In the genomic region with DNA sequence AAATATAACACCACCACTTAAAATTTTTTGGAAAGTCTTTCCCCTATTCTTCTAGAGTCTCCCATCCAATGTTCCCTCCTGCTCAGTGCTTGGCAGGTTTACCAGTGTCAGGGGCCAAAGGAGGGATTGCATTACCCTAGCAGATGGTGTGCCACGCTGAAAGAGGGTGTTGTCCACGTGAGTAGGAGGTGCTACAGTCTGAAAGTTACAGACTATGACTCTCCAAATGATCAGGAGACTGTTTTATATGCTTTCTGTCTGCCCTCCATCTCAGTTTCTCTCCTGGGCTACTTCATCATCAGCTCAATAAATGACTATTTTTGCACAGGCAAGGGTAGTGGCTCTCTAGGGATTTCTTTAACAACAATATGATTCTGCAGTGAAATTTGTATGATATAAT, we compare ENCODE assay signal across 9 cellular contexts. TPM values are rescaled to one million over a fixed set of nuclear protein-coding genes. Genes with fewer than 3 reads are reported as not detected.
A peak's percentile ranks its signal among the peaks of the same experiment; 100 is the strongest.
DNase-seq lines count a peak whose midpoint lies in the region; ATAC-seq, FAIRE-seq and TF ChIP-seq lines count a peak whose summit lies in the region.
"Had no signal": no experiment of that assay in that cellular context is flagged by ENCODE, and none has a peak within 500 bp of the region (broad histone marks: within the 10 kb centered on the region; RNA-seq: fewer than 3 reads in every experiment).

No MANE protein-coding gene starts in this region.

- no peaks in the 10 kb centered on the region for H3K9me3 ChIP-seq in liver (ENCODE audit: control insufficient read depth in 4 of 4, low read length in 3 of 4)
- H3K9me3 ChIP-seq in HepG2 (ENCODE audit: low read length), result no peaks in the 10 kb centered on the region
- no peaks in the 10 kb centered on the region for H3K9me3 ChIP-seq in ascending aorta
- no peaks in the 10 kb centered on the region for H3K9me3 ChIP-seq in keratinocyte (ENCODE audit: control insufficient read depth, low read depth, low read length)
- no peaks in the 10 kb centered on the region for H3K9me3 ChIP-seq in vagina
- H3K9me3 ChIP-seq in Caco-2, result no peaks in the 10 kb centered on the region

- H3K79me2 ChIP-seq in HepG2 (ENCODE audit: insufficient read depth, low read length) (no peaks in the 10 kb centered on the region), keratinocyte (ENCODE audit: control insufficient read depth, insufficient read depth, low read length) (no peaks in the 10 kb centered on the region)

- TF ChIP-seq POLR2A in HepG2 (IDR thresholded peaks at IDR 0.05; ENCODE audit: insufficient read depth in 1 of 2, low read depth in 2 of 2, low read length in 2 of 2) (no peak), vagina (IDR thresholded peaks at IDR 0.05) (no peak)

- H3K27ac ChIP-seq in liver (ENCODE audit: low read depth in 1 of 2, low read length in 2 of 2) (peak overlapping the region; percentile 91 to 94), HepG2 (ENCODE audit: extremely low read length, insufficient read depth, low read length) (no peak overlapping the region), ascending aorta (peak overlapping the region; percentile 62 to 63), keratinocyte (ENCODE audit: control insufficient read depth, insufficient read depth, low read length) (peak overlapping the region; percentile 91), vagina (peak overlapping the region; percentile 63)

- DNase-seq in HepG2 (ENCODE audit: low spot score) (no peak), ascending aorta (ENCODE audit: low spot score in 2 of 2) (no peak), keratinocyte (ENCODE audit: low read depth, low spot score) (no peak), vagina (ENCODE audit: extremely low spot score in 2 of 2) (no peak), Caco-2 (no peak), NCI-H2081 treated with DMSO at 0.1 percent for 48 hours (lab: John Stamatoyannopoulos, UW) (no peak)
- DNase-seq: hippocampal formation had no signal

- no peak overlapping the region for H3K4me3 Mint-ChIP-seq in Caco-2 (ENCODE audit: unreplicated experiment)

- H3K27me3 ChIP-seq in liver (ENCODE audit: control insufficient read depth in 4 of 4, insufficient read depth in 4 of 4, low read length in 3 of 4) (no peaks in the 10 kb centered on the region), HepG2 (ENCODE audit: control insufficient read depth in 1 of 2, insufficient read depth in 2 of 2, low read length in 2 of 2) (no peaks in the 10 kb centered on the region), ascending aorta (no peaks in the 10 kb centered on the region), keratinocyte (ENCODE audit: control insufficient read depth, extremely low read depth, insufficient read depth, low read length) (no peaks in the 10 kb centered on the region), vagina (no peaks in the 10 kb centered on the region), Caco-2 (replicated peaks; ENCODE audit: control insufficient read depth, insufficient read depth, low read length) (no peaks in the 10 kb centered on the region)

- CTCF ChIA-PET in HepG2 (lab: Yijun Ruan, JAX; ENCODE audit: low intra/inter-chr PET ratio, low total read pairs), result no interaction called here
- CTCF ChIA-PET in Caco-2 (lab: Charles Lee), result no interaction called here

- dilution Hi-C loops in keratinocyte (cut with MboI; ENCODE audit: extremely low pct_ligation_motif_present, low sequenced_read_pairs), result no loop called here

- FAIRE-seq in HepG2 (lab: Jason Lieb, UNC), result no peak
- FAIRE-seq in keratinocyte (lab: Jason Lieb, UNC), result no peak

- peaks cover 16% of the 10 kb centered on the region for H3K36me3 Mint-ChIP-seq in Caco-2 (ENCODE audit: insufficient read depth, unreplicated experiment)

- H3K9ac ChIP-seq in liver (ENCODE audit: low read depth in 1 of 2, low read length in 2 of 2) (peak overlapping the region in 1 of 2 donors; percentile 79), HepG2 (ENCODE audit: insufficient read depth, low read depth, low read length) (no peak overlapping the region), keratinocyte (ENCODE audit: control insufficient read depth, extremely low read depth, insufficient read depth, low read length) (peak overlapping the region; percentile 61)

- intact Hi-C loops in HepG2 (cut with micrococcal nuclease; ENCODE audit: unreplicated experiment), result no loop called here
- intact Hi-C loops in ascending aorta (cut with DNase I), result no loop called here
- intact Hi-C loops in vagina (cut with DNase I), result no loop called here
- intact Hi-C loops in Caco-2 (cut with micrococcal nuclease; ENCODE audit: unreplicated experiment), result no loop called here

- TF ChIP-seq CTCF in liver (IDR thresholded peaks at IDR 0.05; ENCODE audit: low read depth, low read length, missing input control) (no peak), HepG2 (CRISPR knock-in tag; IDR thresholded peaks at IDR 0.05) (no peak), ascending aorta (IDR thresholded peaks at IDR 0.05) (no peak), keratinocyte (optimal IDR thresholded peaks at IDR 0.05 in 1 of 3, IDR thresholded peaks at IDR 0.05 in 1 of 3, conservative IDR thresholded peaks at IDR 0.05 in 1 of 3; ENCODE audit: extremely low read depth in 1 of 3, insufficient read depth in 2 of 3, low read length in 3 of 3) (no peak), vagina (IDR thresholded peaks at IDR 0.05) (no peak), Caco-2 (IDR thresholded peaks at IDR 0.05; ENCODE audit: insufficient read depth in 1 of 2, low read depth in 1 of 2, low read length in 1 of 2, severe bottlenecking in 1 of 2, unreplicated experiment in 1 of 2) (no peak)

- no peaks in the 10 kb centered on the region for H3K9me3 Mint-ChIP-seq in Caco-2 (ENCODE audit: unreplicated experiment)

- H3K27ac Mint-ChIP-seq in Caco-2 (ENCODE audit: unreplicated experiment), result no peak overlapping the region

- TF ChIP-seq RAD21 in liver (IDR thresholded peaks at IDR 0.05) (peak in 1 of 2 donors; percentile 6), HepG2 (CRISPR knock-in tag; IDR thresholded peaks at IDR 0.05) (no peak)

- no peaks in the 10 kb centered on the region for H3K27me3 Mint-ChIP-seq in Caco-2 (ENCODE audit: insufficient read depth, unreplicated experiment)

- peaks cover 5% of the 10 kb centered on the region for H3K4me1 Mint-ChIP-seq in Caco-2 (ENCODE audit: low read depth, unreplicated experiment)

- H3K4me1 ChIP-seq in liver (ENCODE audit: control insufficient read depth in 4 of 4, insufficient read depth in 4 of 4, low read length in 3 of 4) (peaks cover 0 to 29% (median 22%) of the 10 kb centered on the region in 4 donors), HepG2 (ENCODE audit: insufficient read depth, low read length) (no peaks in the 10 kb centered on the region), ascending aorta (peaks cover 3 to 11% of the 10 kb centered on the region in 2 donors), keratinocyte (ENCODE audit: control insufficient read depth, extremely low read depth, insufficient read depth, low read length) (peaks cover 21% of the 10 kb centered on the region), vagina (peaks cover 30% of the 10 kb centered on the region), Caco-2 (no peaks in the 10 kb centered on the region)

- no peak overlapping the region for H2AFZ ChIP-seq in HepG2 (ENCODE audit: low read length)
- no peak overlapping the region for H2AFZ ChIP-seq in keratinocyte (ENCODE audit: control insufficient read depth, low read length)

- POLR2A ChIA-PET in HepG2 (lab: Yijun Ruan, JAX) (no interaction called here), Caco-2 (lab: Charles Lee) (interaction anchor here (0.5 kb wide), 1 partner anchor 118 kb away, joined by 9 read pairs; no protein-coding TSS in a partner anchor)

- H3K36me3 ChIP-seq in liver (ENCODE audit: control insufficient read depth in 4 of 4, insufficient read depth in 3 of 4, low read depth in 1 of 4, low read length in 3 of 4), result peaks cover 0 to 9% (median 3%) of the 10 kb centered on the region in 4 donors
- H3K36me3 ChIP-seq in HepG2 (replicated peaks in 1 of 2; ENCODE audit: control insufficient read depth in 1 of 2, insufficient read depth in 2 of 2, low read length in 2 of 2), result peaks cover 2 to 28% of the 10 kb centered on the region in 2 experiments; a peak in 3 of 5 replicates
- H3K36me3 ChIP-seq in ascending aorta, result peaks cover 15 to 31% of the 10 kb centered on the region in 2 donors
- H3K36me3 ChIP-seq in keratinocyte (ENCODE audit: control insufficient read depth in 2 of 2, extremely low read depth in 1 of 2, insufficient read depth in 2 of 2, low read length in 2 of 2), result peaks cover 3 to 15% of the 10 kb centered on the region in 2 experiments
- peaks cover 0 to 9% of the 10 kb centered on the region in 2 donors for H3K36me3 ChIP-seq in vagina
- H3K36me3 ChIP-seq in Caco-2 (ENCODE audit: control insufficient read depth, insufficient read depth, low read length), result no peaks in the 10 kb centered on the region; the same call in 1 of the 2 replicates

- H4K20me1 ChIP-seq in HepG2 (ENCODE audit: insufficient read depth, low read length) (no peaks in the 10 kb centered on the region), keratinocyte (ENCODE audit: control insufficient read depth, extremely low read depth, insufficient read depth, low read length) (no peaks in the 10 kb centered on the region)

- ATAC-seq in HepG2 (no peak), HG03159 (IDR thresholded peaks at IDR 0.05; ENCODE audit: unreplicated experiment) (no peak)

- 40% methylated on average over 2 of the region's 2 CpGs for WGBS in liver
- 90% methylated on average over 2 of the region's 2 CpGs for WGBS in HepG2 (ENCODE audit: low lambda C conversion rate)

- no TSS peak for BruUV-seq in HepG2 (replicated peaks; lab: Mats Ljungman, UMichigan)
- BruUV-seq in Caco-2 (replicated peaks; lab: Mats Ljungman, UMichigan), result no TSS peak

- TF ChIP-seq EP300 in HepG2 (IDR thresholded peaks at IDR 0.05; ENCODE audit: low read depth in 2 of 2, low read length in 2 of 2), result no peak
- no peak for TF ChIP-seq EP300 in HepG2 (CRISPR knock-in tag; IDR thresholded peaks at IDR 0.05; ENCODE audit: borderline replicate concordance)

- H3K4me2 ChIP-seq in HepG2 (ENCODE audit: low read depth, low read length) (no peak overlapping the region), keratinocyte (ENCODE audit: control insufficient read depth, extremely low read depth, insufficient read depth, low read depth, low read length) (peak overlapping the region; percentile 54)

- H3K4me3 ChIP-seq in liver (ENCODE audit: low read depth in 1 of 3, low read length in 3 of 3), result no peak overlapping the region
- H3K4me3 ChIP-seq in HepG2 (replicated peaks in 1 of 3; ENCODE audit: insufficient read depth in 1 of 3, low read depth in 2 of 3, low read length in 3 of 3), result no peak overlapping the region
- no peak overlapping the region for H3K4me3 ChIP-seq in ascending aorta
- H3K4me3 ChIP-seq in keratinocyte (ENCODE audit: control insufficient read depth in 2 of 3, extremely low read depth in 1 of 3, insufficient read depth in 2 of 3, low read depth in 1 of 3, low read length in 3 of 3), result no peak overlapping the region
- no peak overlapping the region for H3K4me3 ChIP-seq in vagina
- no peak overlapping the region for H3K4me3 ChIP-seq in Caco-2 (ENCODE audit: low read depth, low read length)

- in situ Hi-C loops in HepG2 (cut with HindIII; ENCODE audit: extremely low pct_ligation_motif_present, low pct_unique_long_range_greater_than_20kb), result no loop called here

- H3K9me1 ChIP-seq in keratinocyte (ENCODE audit: control insufficient read depth, extremely low read depth, insufficient read depth, low read length), result peaks cover 3% of the 10 kb centered on the region

RNA-seq across cellular contexts. Expression of gene ANGPTL7, which starts 31.3 kb away (rescaled TPM):
- total RNA-seq in liver, result not detected
- polyA plus RNA-seq in liver, result under 1 TPM; 0.06 to 0.07 TPM
- total RNA-seq in HepG2 (2016; rRNA removed; fragmentation: Illumina TruSeq; extraction: Trizol), result not detected in 2 replicates
- total RNA-seq in HepG2 (2016; cell fraction: cytosol; rRNA removed; fragmentation: Illumina TruSeq; extraction: Trizol; ENCODE audit: low read depth), result not detected in 2 replicates
- not detected in 2 replicates for total RNA-seq in HepG2 (2016; cell fraction: insoluble cytoplasmic fraction; rRNA removed; fragmentation: Illumina TruSeq; extraction: Trizol)
- not detected in 2 replicates for total RNA-seq in HepG2 (2016; cell fraction: membrane; rRNA removed; fragmentation: Illumina TruSeq; extraction: Trizol)
- not detected in 2 replicates for total RNA-seq in HepG2 (2016; cell fraction: nucleus; rRNA removed; fragmentation: Illumina TruSeq; extraction: Trizol)
- not detected in 2 replicates for polyA plus RNA-seq in HepG2 (2011; rRNA removed)
- not detected in 2 replicates for polyA plus RNA-seq in HepG2 (2011; cell fraction: cytosol; rRNA removed)
- not detected in 2 replicates for polyA plus RNA-seq in HepG2 (2011; cell fraction: nucleus; rRNA removed)
- polyA plus RNA-seq in HepG2 (2012), result not detected in 2 replicates
- polyA plus RNA-seq in HepG2 (2016; cell fraction: cytosol; fragmentation: Illumina TruSeq; extraction: Trizol; ENCODE audit: low read depth), result not detected in 2 replicates
- not detected in 2 replicates for polyA plus RNA-seq in HepG2 (2016; cell fraction: insoluble cytoplasmic fraction; fragmentation: Illumina TruSeq; extraction: Trizol; ENCODE audit: low read depth)
- not detected in 2 replicates for polyA plus RNA-seq in HepG2 (2016; cell fraction: membrane; fragmentation: Illumina TruSeq; extraction: Trizol; ENCODE audit: low read depth)
- not detected in 2 replicates for polyA plus RNA-seq in HepG2 (2016; cell fraction: nucleus; fragmentation: Illumina TruSeq; extraction: Trizol; ENCODE audit: insufficient read depth, low read depth)
- not detected in 2 replicates for polyA minus RNA-seq in HepG2 (2011; rRNA and poly(A)+ RNA removed; ENCODE audit: low replicate concordance)
- not detected in 2 replicates for polyA minus RNA-seq in HepG2 (2011; cell fraction: cytosol; rRNA and poly(A)+ RNA removed)
- polyA minus RNA-seq in HepG2 (2011; cell fraction: nucleus; rRNA and poly(A)+ RNA removed), result not detected in 2 replicates
- total RNA-seq in ascending aorta, result 2.0 TPM
- not detected in 3 replicates for polyA plus RNA-seq in keratinocyte
- not detected for polyA plus RNA-seq in keratinocyte (2011; ENCODE audit: low read depth)
- polyA plus RNA-seq in keratinocyte (2011; cell fraction: cytosol; rRNA removed), result not detected in 2 replicates
- not detected in 2 replicates for polyA plus RNA-seq in keratinocyte (2011; cell fraction: nucleus; rRNA removed)
- 0.08 TPM in 1 of 2 replicates, not detected in the other for polyA plus RNA-seq in keratinocyte (2012; ENCODE audit: low replicate concordance)
- not detected in 3 replicates for polyA minus RNA-seq in keratinocyte
- polyA minus RNA-seq in keratinocyte (2011; cell fraction: cytosol; rRNA and poly(A)+ RNA removed), result not detected
- polyA minus RNA-seq in keratinocyte (2011; cell fraction: nucleus; rRNA and poly(A)+ RNA removed), result not detected in 2 replicates
- 8.6 TPM for total RNA-seq in vagina
- total RNA-seq in Caco-2 (2022), result not detected in 2 replicates

RNA-seq across cellular contexts. Expression of gene EXOSC10, which starts 58.2 kb away (rescaled TPM):
- 10 to 100 TPM; 26.3 to 29.2 TPM for total RNA-seq in liver
- polyA plus RNA-seq in liver, result 10 to 100 TPM; 11.3 to 15.6 TPM
- total RNA-seq in HepG2 (2016; rRNA removed; fragmentation: Illumina TruSeq; extraction: Trizol), result 67.6 and 68.7 TPM in 2 replicates
- 16.6 and 19.3 TPM in 2 replicates for total RNA-seq in HepG2 (2016; cell fraction: cytosol; rRNA removed; fragmentation: Illumina TruSeq; extraction: Trizol; ENCODE audit: low read depth)
- 64.1 and 68.9 TPM in 2 replicates for total RNA-seq in HepG2 (2016; cell fraction: insoluble cytoplasmic fraction; rRNA removed; fragmentation: Illumina TruSeq; extraction: Trizol)
- total RNA-seq in HepG2 (2016; cell fraction: membrane; rRNA removed; fragmentation: Illumina TruSeq; extraction: Trizol), result 19.3 and 22.8 TPM in 2 replicates
- 56.2 and 67.2 TPM in 2 replicates for total RNA-seq in HepG2 (2016; cell fraction: nucleus; rRNA removed; fragmentation: Illumina TruSeq; extraction: Trizol)
- 37.4 and 48.4 TPM in 2 replicates for polyA plus RNA-seq in HepG2 (2011; rRNA removed)
- polyA plus RNA-seq in HepG2 (2011; cell fraction: cytosol; rRNA removed), result 33.5 and 35.4 TPM in 2 replicates
- polyA plus RNA-seq in HepG2 (2011; cell fraction: nucleus; rRNA removed), result 128 and 156 TPM in 2 replicates
- 38.0 and 43.1 TPM in 2 replicates for polyA plus RNA-seq in HepG2 (2012)
- 7.9 and 8.4 TPM in 2 replicates for polyA plus RNA-seq in HepG2 (2016; cell fraction: cytosol; fragmentation: Illumina TruSeq; extraction: Trizol; ENCODE audit: low read depth)
- polyA plus RNA-seq in HepG2 (2016; cell fraction: insoluble cytoplasmic fraction; fragmentation: Illumina TruSeq; extraction: Trizol; ENCODE audit: low read depth), result 64.7 and 72.3 TPM in 2 replicates
- polyA plus RNA-seq in HepG2 (2016; cell fraction: membrane; fragmentation: Illumina TruSeq; extraction: Trizol; ENCODE audit: low read depth), result 9.4 and 13.9 TPM in 2 replicates
- 144 and 154 TPM in 2 replicates for polyA plus RNA-seq in HepG2 (2016; cell fraction: nucleus; fragmentation: Illumina TruSeq; extraction: Trizol; ENCODE audit: insufficient read depth, low read depth)
- polyA minus RNA-seq in HepG2 (2011; rRNA and poly(A)+ RNA removed; ENCODE audit: low replicate concordance), result 34.2 and 70.1 TPM in 2 replicates
- polyA minus RNA-seq in HepG2 (2011; cell fraction: cytosol; rRNA and poly(A)+ RNA removed), result 21.7 and 22.2 TPM in 2 replicates
- polyA minus RNA-seq in HepG2 (2011; cell fraction: nucleus; rRNA and poly(A)+ RNA removed), result 95.5 and 98.0 TPM in 2 replicates
- total RNA-seq in ascending aorta, result 38.7 TPM
- polyA plus RNA-seq in keratinocyte, result 44.9 to 86.5 TPM (median 61.2 TPM) in 3 replicates
- polyA plus RNA-seq in keratinocyte (2011; ENCODE audit: low read depth), result 235 TPM
- 47.4 and 64.6 TPM in 2 replicates for polyA plus RNA-seq in keratinocyte (2011; cell fraction: cytosol; rRNA removed)
- 128 and 141 TPM in 2 replicates for polyA plus RNA-seq in keratinocyte (2011; cell fraction: nucleus; rRNA removed)
- polyA plus RNA-seq in keratinocyte (2012; ENCODE audit: low replicate concordance), result 29.3 and 48.3 TPM in 2 replicates
- 48.0 to 79.4 TPM (median 48.8 TPM) in 3 replicates for polyA minus RNA-seq in keratinocyte
- polyA minus RNA-seq in keratinocyte (2011; cell fraction: cytosol; rRNA and poly(A)+ RNA removed), result 29.0 TPM
- polyA minus RNA-seq in keratinocyte (2011; cell fraction: nucleus; rRNA and poly(A)+ RNA removed), result 45.2 and 74.5 TPM in 2 replicates
- 62.6 TPM for total RNA-seq in vagina
- 80.8 and 83.7 TPM in 2 replicates for total RNA-seq in Caco-2 (2022)
